Comparison of ENCODE assay signal across 18 cellular contexts in genomic region chr3:141391298-141392017, GRCh38. TPM values are rescaled to one million over a fixed set of nuclear protein-coding genes. Genes with fewer than 3 reads are reported as not detected.
DNase-seq lines count a peak whose midpoint lies in the region; ATAC-seq and TF ChIP-seq lines count a peak whose summit lies in the region.
"Had no signal": no experiment of that assay in that cellular context is flagged by ENCODE, and none has a peak within 500 bp of the region (broad histone marks: within the 10 kb centered on the region; RNA-seq: fewer than 3 reads in every experiment).

No MANE protein-coding gene starts in this region.

- no peaks in the 10 kb centered on the region for H3K79me1 ChIP-seq in neuronal stem cell (ENCODE audit: low read depth, low read length)

- H3K9ac ChIP-seq in KMS-11 (peak overlapping the region; percentile 98), neuronal stem cell (ENCODE audit: low read depth, low read length, poor library complexity) (no peak overlapping the region)

- H2BK120ac ChIP-seq in neuronal stem cell (ENCODE audit: low read depth, low read length) = no peak overlapping the region

- peak overlapping the region; percentile 39 for H2AK5ac ChIP-seq in neuronal stem cell (ENCODE audit: low read depth, low read length)

- no CpG with 5 or more reads among the region's 4 CpGs for WGBS in neuronal stem cell (ENCODE audit: extremely low coverage in 2 of 2, insufficient read length in 2 of 2, insufficient replicate concordance in 1 of 2), 2 donors

- H2BK15ac ChIP-seq in neuronal stem cell (ENCODE audit: low read length) = no peak overlapping the region

- TF ChIP-seq CTCF in KMS-11 (conservative IDR thresholded peaks at IDR 0.05; ENCODE audit: low read depth, low read length) = peak; percentile 25; the same call in 1 of the 2 replicates

- H3K4me1 ChIP-seq in KMS-11 (ENCODE audit: low read depth, poor library complexity, severe bottlenecking) (peaks cover 68% of the 10 kb centered on the region), neuronal stem cell (ENCODE audit: control insufficient read depth in 2 of 2, insufficient read depth in 1 of 2, low read depth in 1 of 2, low read length in 2 of 2) (peaks cover 22 to 31% of the 10 kb centered on the region in 2 donors)

- no peak overlapping the region for H3K23ac ChIP-seq in neuronal stem cell (ENCODE audit: low read depth, low read length, poor library complexity)

- H3K4ac ChIP-seq in neuronal stem cell (ENCODE audit: low read length) = no peak overlapping the region

- H2BK12ac ChIP-seq in neuronal stem cell (ENCODE audit: low read length) = no peak overlapping the region

- H3K4me2 ChIP-seq in KMS-11 (peak overlapping the region; percentile 99), neuronal stem cell (ENCODE audit: insufficient read depth, low read length, poor library complexity, severe bottlenecking) (no peak overlapping the region)

- no peak overlapping the region for H2BK5ac ChIP-seq in neuronal stem cell (ENCODE audit: low read length)

- ATAC-seq in GM18519 (IDR thresholded peaks at IDR 0.05; ENCODE audit: low FRiP score, unreplicated experiment) = peak; percentile 46

- H2AFZ ChIP-seq in KMS-11 (ENCODE audit: low read depth) = no peak overlapping the region
- H2AFZ ChIP-seq in neuronal stem cell (ENCODE audit: low read length) = peak overlapping the region; percentile 46

- H4K91ac ChIP-seq in neuronal stem cell (ENCODE audit: low read depth, low read length, poor library complexity) = peak overlapping the region; percentile 44

- peak overlapping the region; percentile 4 for H3K4me3 ChIP-seq in KMS-11 (IDR thresholded peaks at IDR 0.05; ENCODE audit: insufficient read depth, low read depth, low read length)
- no peak overlapping the region for H3K4me3 ChIP-seq in neuronal stem cell (ENCODE audit: low read length in 2 of 2)
- H3K4me3 ChIP-seq: esophagus muscularis mucosa, left ventricle myocardium inferior, MG63, sigmoid colon, SJSA1 had no signal

- H3K18ac ChIP-seq in neuronal stem cell (ENCODE audit: low read length) = peak overlapping the region; percentile 57

- H4K20me1 ChIP-seq in KMS-11 (ENCODE audit: insufficient read depth) = no peaks in the 10 kb centered on the region

- H3K14ac ChIP-seq in neuronal stem cell (ENCODE audit: low read length) = no peak overlapping the region

- H3K9me3 ChIP-seq in neuronal stem cell (replicated peaks in 1 of 2; ENCODE audit: control insufficient read depth in 2 of 2, insufficient read depth in 1 of 2, low read depth in 1 of 2, low read length in 2 of 2) = peaks cover 0 to 6% of the 10 kb centered on the region in 2 donors
- H3K9me3 ChIP-seq: sigmoid colon, SJSA1 had no signal

- H3K27ac ChIP-seq in KMS-11 = peak overlapping the region; percentile 99
- H3K27ac ChIP-seq in cingulate gyrus (ENCODE audit: low read depth, low read length) = peak overlapping the region; percentile 13
- no peak overlapping the region for H3K27ac ChIP-seq in neuronal stem cell (replicated peaks; ENCODE audit: low read length)
- H3K27ac ChIP-seq: esophagus muscularis mucosa, left ventricle myocardium inferior, sigmoid colon, SJSA1 had no signal

- no peak overlapping the region for H4K8ac ChIP-seq in neuronal stem cell (ENCODE audit: low read depth, low read length)

- no peak for DNase-seq in neuronal stem cell (ENCODE audit: low spot score)
- no peak for DNase-seq in HPDE6-E6E7 (ENCODE audit: extremely low spot score)
- no peak for DNase-seq in NK-92 (lab: John Stamatoyannopoulos, UW; ENCODE audit: unreplicated experiment)
- DNase-seq in DMS114 treated with DMSO at 0.1 percent for 48 hours (lab: John Stamatoyannopoulos, UW; ENCODE audit: unreplicated experiment) = no peak
- DNase-seq in DMS79 treated with DMSO at 0.1 percent for 48 hours (lab: John Stamatoyannopoulos, UW) = no peak
- DNase-seq: activated naive CD8-positive, alpha-beta T cell treated with anti-CD3 and anti-CD28 coated beads, Interleukin-2, amount 10 ng/mL, durations not matched to agents 7 days and 5 days; HCEC 1CT; hypothalamus; left ventricle myocardium inferior; MG63; sigmoid colon; stimulated activated CD4-positive, alpha-beta T cell treated with anti-CD3 and anti-CD28 coated beads, Interleukin-4, amount 100 ng/mL, for 4 hours; stimulated activated naive CD4-positive, alpha-beta T cell treated with Interleukin-2 at 50 U/mL for 16 hours had no signal

- H3K36me3 ChIP-seq in KMS-11 (ENCODE audit: insufficient read depth) (peaks cover 53% of the 10 kb centered on the region; the same call in 1 of the 2 replicates), neuronal stem cell (replicated peaks in 1 of 2; ENCODE audit: control insufficient read depth in 2 of 2, insufficient read depth in 2 of 2, low read length in 2 of 2) (peaks cover 0 to 4% of the 10 kb centered on the region in 2 donors)

- peaks cover 100% of the 10 kb centered on the region for H3K79me2 ChIP-seq in KMS-11 (ENCODE audit: insufficient read depth, low read depth)

- no peaks in the 10 kb centered on the region for H3K27me3 ChIP-seq in KMS-11 (ENCODE audit: insufficient read depth, low read depth)
- H3K27me3 ChIP-seq in neuronal stem cell (ENCODE audit: control insufficient read depth in 3 of 3, insufficient read depth in 3 of 3, low read depth in 1 of 3, low read length in 3 of 3) = no peaks in the 10 kb centered on the region
- H3K27me3 ChIP-seq: esophagus muscularis mucosa, MG63, sigmoid colon, SJSA1 had no signal

RNA-seq across cellular contexts. Expression of gene ZBTB38, which starts 23.2 kb away (rescaled TPM):
- polyA plus RNA-seq in neuronal stem cell (2013, experiment 1 of 2) = 7.1 TPM
- polyA plus RNA-seq in neuronal stem cell (2013, experiment 2 of 2) = 7.6 TPM
